Comparison of ENCODE assay signal across 1 cellular context in the genomic region with DNA sequence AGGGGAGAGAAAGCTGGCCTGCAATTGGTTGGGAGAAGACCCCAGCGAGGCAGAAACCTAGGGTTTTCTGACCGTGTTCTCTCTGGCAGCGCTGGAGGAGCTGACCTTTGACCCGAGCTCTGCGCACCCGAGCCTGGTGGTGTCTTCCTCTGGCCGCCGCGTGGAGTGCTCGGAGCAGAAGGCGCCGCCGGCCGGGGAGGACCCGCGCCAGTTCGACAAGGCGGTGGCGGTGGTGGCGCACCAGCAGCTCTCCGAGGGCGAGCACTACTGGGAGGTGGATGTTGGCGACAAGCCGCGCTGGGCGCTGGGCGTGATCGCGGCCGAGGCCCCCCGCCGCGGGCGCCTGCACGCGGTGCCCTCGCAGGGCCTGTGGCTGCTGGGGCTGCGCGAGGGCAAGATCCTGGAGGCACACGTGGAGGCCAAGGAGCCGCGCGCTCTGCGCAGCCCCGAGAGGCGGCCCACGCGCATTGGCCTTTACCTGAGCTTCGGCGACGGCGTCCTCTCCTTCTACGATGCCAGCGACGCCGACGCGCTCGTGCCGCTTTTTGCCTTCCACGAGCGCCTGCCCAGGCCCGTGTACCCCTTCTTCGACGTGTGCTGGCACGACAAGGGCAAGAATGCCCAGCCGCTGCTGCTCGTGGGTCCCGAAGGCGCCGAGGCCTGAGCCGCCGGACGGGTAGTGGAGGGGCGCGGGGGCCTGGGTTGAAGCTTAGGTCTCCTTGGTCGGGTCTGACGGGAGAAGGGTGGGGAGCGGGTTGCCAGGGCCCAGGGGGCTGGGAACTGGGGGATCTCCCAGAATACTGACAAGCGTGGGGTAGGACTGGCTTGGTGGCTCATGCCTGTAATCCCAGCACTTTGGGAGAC.
TF ChIP-seq lines count a peak whose summit lies in the region.

No MANE protein-coding gene starts in this region.

TF ChIP-seq in H1, 55 proteins besides CTCF, POLR2A, EP300 and RAD21:
- TF ChIP-seq TCF12 (IDR thresholded peaks at IDR 0.05; ENCODE audit: low read depth, low read length) (no peak), SP4 (IDR thresholded peaks at IDR 0.05; ENCODE audit: low read length) (no peak), JUND (IDR thresholded peaks at IDR 0.05; ENCODE audit: low read length) (no peak), TBP (IDR thresholded peaks at IDR 0.05; ENCODE audit: low read depth, low read length) (no peak), CHD1 (IDR thresholded peaks at IDR 0.05; ENCODE audit: low read depth, low read length) (no peak), SIX5 (IDR thresholded peaks at IDR 0.05; ENCODE audit: low read depth, low read length) (no peak), ASH2L (IDR thresholded peaks at IDR 0.05; ENCODE audit: low read length) (no peak), POLR2AphosphoS5 (IDR thresholded peaks at IDR 0.05; ENCODE audit: low read depth, low read length) (no peak), TEAD4 (IDR thresholded peaks at IDR 0.05; ENCODE audit: low read depth, low read length) (no peak), FOSL1 (IDR thresholded peaks at IDR 0.05; ENCODE audit: insufficient read depth, low read depth, low read length) (no peak), MAFK (IDR thresholded peaks at IDR 0.05; ENCODE audit: low read depth, low read length) (no peak), RBBP5 (IDR thresholded peaks at IDR 0.05; ENCODE audit: borderline replicate concordance, low read depth, low read length) (no peak), ZNF274 (IDR thresholded peaks at IDR 0.05; ENCODE audit: borderline replicate concordance, extremely low read depth, low read length) (no peak), TAF7 (optimal IDR thresholded peaks at IDR 0.05; ENCODE audit: borderline replicate concordance, low read depth, low read length) (no peak), HDAC6 (IDR thresholded peaks at IDR 0.05; ENCODE audit: low read depth, low read length) (no peak), HDAC2 (IDR thresholded peaks at IDR 0.05; ENCODE audit: borderline replicate concordance in 1 of 2, low read depth in 2 of 2, low read length in 2 of 2) (no peak), BCL11A (IDR thresholded peaks at IDR 0.05; ENCODE audit: low read depth in 2 of 2, low read length in 2 of 2) (no peak)
- TF ChIP-seq, protein P1, sequence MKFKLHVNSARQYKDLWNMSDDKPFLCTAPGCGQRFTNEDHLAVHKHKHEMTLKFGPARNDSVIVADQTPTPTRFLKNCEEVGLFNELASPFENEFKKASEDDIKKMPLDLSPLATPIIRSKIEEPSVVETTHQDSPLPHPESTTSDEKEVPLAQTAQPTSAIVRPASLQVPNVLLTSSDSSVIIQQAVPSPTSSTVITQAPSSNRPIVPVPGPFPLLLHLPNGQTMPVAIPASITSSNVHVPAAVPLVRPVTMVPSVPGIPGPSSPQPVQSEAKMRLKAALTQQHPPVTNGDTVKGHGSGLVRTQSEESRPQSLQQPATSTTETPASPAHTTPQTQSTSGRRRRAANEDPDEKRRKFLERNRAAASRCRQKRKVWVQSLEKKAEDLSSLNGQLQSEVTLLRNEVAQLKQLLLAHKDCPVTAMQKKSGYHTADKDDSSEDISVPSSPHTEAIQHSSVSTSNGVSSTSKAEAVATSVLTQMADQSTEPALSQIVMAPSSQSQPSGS (IDR thresholded peaks at IDR 0.05; ENCODE audit: low read length), result no peak
